Comparison of ENCODE assay signal across 9 cellular contexts in genomic region chr2:174004900-174005605, GRCh38. TPM values are rescaled to one million over a fixed set of nuclear protein-coding genes. Genes with fewer than 3 reads are reported as not detected.
DNase-seq lines count a peak whose midpoint lies in the region; ATAC-seq, FAIRE-seq and TF ChIP-seq lines count a peak whose summit lies in the region.
"Had no signal": no experiment of that assay in that cellular context is flagged by ENCODE, and none has a peak within 500 bp of the region (broad histone marks: within the 10 kb centered on the region; RNA-seq: fewer than 3 reads in every experiment).

No MANE protein-coding gene starts in this region.

- H3K9me3 ChIP-seq in ascending aorta (no peaks in the 10 kb centered on the region), mucosa of descending colon (no peaks in the 10 kb centered on the region), suprapubic skin (no peaks in the 10 kb centered on the region)

- FAIRE-seq in GM12892 (lab: Jason Lieb, UNC), result peak; percentile 77

- no peak for DNase-seq in GM12892 (ENCODE audit: insufficient read length)
- peak in 1 of 2 donors; percentile 87 for DNase-seq in ascending aorta (ENCODE audit: low spot score in 2 of 2)
- no peak for DNase-seq in mucosa of descending colon
- DNase-seq in erythroblast (lab: John Stamatoyannopoulos, UW), result no peak
- DNase-seq in suprapubic skin (ENCODE audit: low spot score in 2 of 2), result no peak
- no peak for DNase-seq in 8988T
- DNase-seq in DMS 273 (lab: John Stamatoyannopoulos, UW; ENCODE audit: unreplicated experiment), result no peak
- DNase-seq: NCI-H187 treated with DMSO at 0.1 percent for 48 hours had no signal

- H3K27me3 ChIP-seq in ascending aorta (no peaks in the 10 kb centered on the region), suprapubic skin (no peaks in the 10 kb centered on the region)

- TF ChIP-seq EP300 in suprapubic skin (IDR thresholded peaks at IDR 0.05), result no peak

- intact Hi-C loops in ascending aorta (cut with DNase I), result loop anchor here (2.0 kb wide), 1 partner anchor 14 kb away; no protein-coding TSS in a partner anchor
- intact Hi-C loops in mucosa of descending colon (cut with DNase I, micrococcal nuclease), result no loop called here

- TF ChIP-seq CTCF in ascending aorta (IDR thresholded peaks at IDR 0.05) (no peak), mucosa of descending colon (IDR thresholded peaks at IDR 0.05) (no peak), suprapubic skin (IDR thresholded peaks at IDR 0.05) (no peak)

- TF ChIP-seq POLR2A in GM12892 (IDR thresholded peaks at IDR 0.05; ENCODE audit: low read depth, low read length) (no peak), erythroblast (IDR thresholded peaks at IDR 0.05; ENCODE audit: low read length) (no peak), suprapubic skin (IDR thresholded peaks at IDR 0.05) (no peak)

- peak overlapping the region; percentile 76 to 84 for H3K27ac ChIP-seq in ascending aorta
- H3K27ac ChIP-seq in suprapubic skin, result no peak overlapping the region

- ATAC-seq in HG02588 (IDR thresholded peaks at IDR 0.05; ENCODE audit: unreplicated experiment), result peak; percentile 76
- ATAC-seq in mucosa of descending colon, result peak; percentile 24

- H3K36me3 ChIP-seq in ascending aorta (no peaks in the 10 kb centered on the region), mucosa of descending colon (ENCODE audit: low read depth) (no peaks in the 10 kb centered on the region), suprapubic skin (no peaks in the 10 kb centered on the region)

- H3K4me1 ChIP-seq in ascending aorta, result peaks cover 0 to 27% of the 10 kb centered on the region in 2 donors
- H3K4me1 ChIP-seq in mucosa of descending colon (ENCODE audit: low read depth), result no peaks in the 10 kb centered on the region
- peaks cover 17% of the 10 kb centered on the region for H3K4me1 ChIP-seq in suprapubic skin

- WGBS in suprapubic skin, result 29% methylated on average over 4 of the region's 4 CpGs

- no peak overlapping the region for H3K4me3 ChIP-seq in ascending aorta
- no peak overlapping the region for H3K4me3 ChIP-seq in mucosa of descending colon
- no peak overlapping the region for H3K4me3 ChIP-seq in suprapubic skin

RNA-seq across cellular contexts. Expression of gene SP3, which starts 39.9 kb away (rescaled TPM):
- polyA plus RNA-seq in GM12892 (2012; ENCODE audit: missing spikeins), result 36.5 TPM
- total RNA-seq in ascending aorta (58.0 TPM), mucosa of descending colon (100 to 1,000 TPM in 1 of 3 donors, 10 to 100 TPM in 2; 78.1 to 104 (median 88.9) TPM), suprapubic skin (100 to 1,000 TPM in 3 of 4 donors, 10 to 100 TPM in 1; 99.6 to 151 (median 113) TPM)
